Comparison of ENCODE assay signal across 1 cellular context in the genomic region with DNA sequence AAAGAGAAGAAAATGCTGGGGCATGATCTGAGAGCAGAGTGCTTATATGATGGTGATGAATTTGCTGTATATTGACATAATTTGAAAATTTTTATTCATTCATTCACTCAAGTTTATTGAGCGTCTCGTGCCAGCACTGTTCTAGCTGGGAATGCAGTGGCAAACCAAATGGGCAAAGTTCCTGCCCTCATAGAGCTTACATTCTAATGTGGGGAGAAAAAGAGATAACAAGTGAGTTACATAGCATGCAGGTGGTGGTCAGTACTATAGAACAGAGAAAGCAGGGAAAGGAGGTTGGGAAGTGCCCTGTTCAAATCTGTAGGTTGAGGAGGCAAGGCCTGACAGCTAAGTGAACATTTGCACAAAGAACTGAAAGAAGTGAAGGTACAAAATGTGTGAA.
TF ChIP-seq lines count a peak whose summit lies in the region.

No MANE protein-coding gene starts in this region.

TF ChIP-seq in GM12878, 131 proteins besides CTCF, POLR2A, EP300 and RAD21:
- TF ChIP-seq, protein P1, sequence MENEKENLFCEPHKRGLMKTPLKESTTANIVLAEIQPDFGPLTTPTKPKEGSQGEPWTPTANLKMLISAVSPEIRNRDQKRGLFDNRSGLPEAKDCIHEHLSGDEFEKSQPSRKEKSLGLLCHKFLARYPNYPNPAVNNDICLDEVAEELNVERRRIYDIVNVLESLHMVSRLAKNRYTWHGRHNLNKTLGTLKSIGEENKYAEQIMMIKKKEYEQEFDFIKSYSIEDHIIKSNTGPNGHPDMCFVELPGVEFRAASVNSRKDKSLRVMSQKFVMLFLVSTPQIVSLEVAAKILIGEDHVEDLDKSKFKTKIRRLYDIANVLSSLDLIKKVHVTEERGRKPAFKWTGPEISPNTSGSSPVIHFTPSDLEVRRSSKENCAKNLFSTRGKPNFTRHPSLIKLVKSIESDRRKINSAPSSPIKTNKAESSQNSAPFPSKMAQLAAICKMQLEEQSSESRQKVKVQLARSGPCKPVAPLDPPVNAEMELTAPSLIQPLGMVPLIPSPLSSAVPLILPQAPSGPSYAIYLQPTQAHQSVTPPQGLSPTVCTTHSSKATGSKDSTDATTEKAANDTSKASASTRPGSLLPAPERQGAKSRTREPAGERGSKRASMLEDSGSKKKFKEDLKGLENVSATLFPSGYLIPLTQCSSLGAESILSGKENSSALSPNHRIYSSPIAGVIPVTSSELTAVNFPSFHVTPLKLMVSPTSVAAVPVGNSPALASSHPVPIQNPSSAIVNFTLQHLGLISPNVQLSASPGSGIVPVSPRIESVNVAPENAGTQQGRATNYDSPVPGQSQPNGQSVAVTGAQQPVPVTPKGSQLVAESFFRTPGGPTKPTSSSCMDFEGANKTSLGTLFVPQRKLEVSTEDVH (IDR thresholded peaks at IDR 0.05; ENCODE audit: low read depth, partially characterized antibody) = no peak
- TF ChIP-seq E4F1 (IDR thresholded peaks at IDR 0.05; ENCODE audit: borderline replicate concordance, partially characterized antibody) (no peak), CBX3 (IDR thresholded peaks at IDR 0.05; ENCODE audit: borderline replicate concordance, low read depth) (no peak), JUND (IDR thresholded peaks at IDR 0.05; ENCODE audit: low read depth, low read length) (no peak), GATAD2B (conservative IDR thresholded peaks at IDR 0.05; ENCODE audit: low read depth) (no peak), ZNF24 (IDR thresholded peaks at IDR 0.05) (no peak), SIX5 (IDR thresholded peaks at IDR 0.05; ENCODE audit: low read depth, low read length, severe bottlenecking) (no peak), HDAC2 (IDR thresholded peaks at IDR 0.05) (no peak), SPI1 (IDR thresholded peaks at IDR 0.05; ENCODE audit: borderline replicate concordance, insufficient read depth, low read depth, low read length) (no peak), NFXL1 (IDR thresholded peaks at IDR 0.05; ENCODE audit: borderline replicate concordance) (no peak), POLR2AphosphoS2 (IDR thresholded peaks at IDR 0.05; ENCODE audit: low read depth, low read length) (no peak), BHLHE40 (IDR thresholded peaks at IDR 0.05; ENCODE audit: borderline replicate concordance in 1 of 2, low read depth in 2 of 2, low read length in 1 of 2) (no peak), TCF7 (IDR thresholded peaks at IDR 0.05; ENCODE audit: borderline replicate concordance) (no peak), RBBP5 (conservative IDR thresholded peaks at IDR 0.05) (no peak), CREB1 (IDR thresholded peaks at IDR 0.05; ENCODE audit: low read depth) (no peak), BRCA1 (IDR thresholded peaks at IDR 0.05; ENCODE audit: low read depth, low read length) (no peak)
- TF ChIP-seq, protein P2, sequence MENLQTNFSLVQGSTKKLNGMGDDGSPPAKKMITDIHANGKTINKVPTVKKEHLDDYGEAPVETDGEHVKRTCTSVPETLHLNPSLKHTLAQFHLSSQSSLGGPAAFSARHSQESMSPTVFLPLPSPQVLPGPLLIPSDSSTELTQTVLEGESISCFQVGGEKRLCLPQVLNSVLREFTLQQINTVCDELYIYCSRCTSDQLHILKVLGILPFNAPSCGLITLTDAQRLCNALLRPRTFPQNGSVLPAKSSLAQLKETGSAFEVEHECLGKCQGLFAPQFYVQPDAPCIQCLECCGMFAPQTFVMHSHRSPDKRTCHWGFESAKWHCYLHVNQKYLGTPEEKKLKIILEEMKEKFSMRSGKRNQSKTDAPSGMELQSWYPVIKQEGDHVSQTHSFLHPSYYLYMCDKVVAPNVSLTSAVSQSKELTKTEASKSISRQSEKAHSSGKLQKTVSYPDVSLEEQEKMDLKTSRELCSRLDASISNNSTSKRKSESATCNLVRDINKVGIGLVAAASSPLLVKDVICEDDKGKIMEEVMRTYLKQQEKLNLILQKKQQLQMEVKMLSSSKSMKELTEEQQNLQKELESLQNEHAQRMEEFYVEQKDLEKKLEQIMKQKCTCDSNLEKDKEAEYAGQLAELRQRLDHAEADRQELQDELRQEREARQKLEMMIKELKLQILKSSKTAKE (IDR thresholded peaks at IDR 0.05; ENCODE audit: low read depth, poor library complexity, severe bottlenecking) = no peak
